Comparison of ENCODE assay signal across 1 cellular context in the genomic region with DNA sequence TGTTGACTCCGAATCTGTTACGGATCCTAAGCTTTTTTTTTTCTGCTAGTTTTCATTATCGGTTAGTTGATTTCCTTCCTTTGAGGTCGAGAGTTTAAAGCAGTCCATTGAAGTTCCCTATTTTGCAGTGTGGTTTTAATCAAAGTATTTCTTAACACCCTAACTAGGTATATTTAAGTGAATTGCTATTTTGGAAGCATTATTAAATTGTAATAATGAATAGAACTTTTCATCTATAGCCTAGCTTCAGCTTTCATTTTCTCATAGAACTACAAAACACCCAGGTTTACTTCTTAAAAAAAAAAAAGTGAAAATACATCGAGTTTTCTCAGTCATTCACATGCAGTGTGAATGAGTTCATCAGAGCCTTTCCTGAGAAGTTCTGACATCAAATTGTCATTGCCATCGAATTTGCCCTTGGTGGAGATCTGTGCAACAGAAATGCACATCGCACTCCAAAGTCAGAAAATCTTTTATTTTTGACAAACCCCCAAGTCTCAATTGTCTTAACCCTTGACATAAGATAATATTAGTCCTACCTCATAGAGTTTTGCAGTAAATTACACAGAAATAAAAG.
TF ChIP-seq lines count a peak whose summit lies in the region.

No MANE protein-coding gene starts in this region.

TF ChIP-seq in A549, 52 proteins besides CTCF, POLR2A, EP300 and RAD21 (continued from another document):
- TF ChIP-seq, protein P1, sequence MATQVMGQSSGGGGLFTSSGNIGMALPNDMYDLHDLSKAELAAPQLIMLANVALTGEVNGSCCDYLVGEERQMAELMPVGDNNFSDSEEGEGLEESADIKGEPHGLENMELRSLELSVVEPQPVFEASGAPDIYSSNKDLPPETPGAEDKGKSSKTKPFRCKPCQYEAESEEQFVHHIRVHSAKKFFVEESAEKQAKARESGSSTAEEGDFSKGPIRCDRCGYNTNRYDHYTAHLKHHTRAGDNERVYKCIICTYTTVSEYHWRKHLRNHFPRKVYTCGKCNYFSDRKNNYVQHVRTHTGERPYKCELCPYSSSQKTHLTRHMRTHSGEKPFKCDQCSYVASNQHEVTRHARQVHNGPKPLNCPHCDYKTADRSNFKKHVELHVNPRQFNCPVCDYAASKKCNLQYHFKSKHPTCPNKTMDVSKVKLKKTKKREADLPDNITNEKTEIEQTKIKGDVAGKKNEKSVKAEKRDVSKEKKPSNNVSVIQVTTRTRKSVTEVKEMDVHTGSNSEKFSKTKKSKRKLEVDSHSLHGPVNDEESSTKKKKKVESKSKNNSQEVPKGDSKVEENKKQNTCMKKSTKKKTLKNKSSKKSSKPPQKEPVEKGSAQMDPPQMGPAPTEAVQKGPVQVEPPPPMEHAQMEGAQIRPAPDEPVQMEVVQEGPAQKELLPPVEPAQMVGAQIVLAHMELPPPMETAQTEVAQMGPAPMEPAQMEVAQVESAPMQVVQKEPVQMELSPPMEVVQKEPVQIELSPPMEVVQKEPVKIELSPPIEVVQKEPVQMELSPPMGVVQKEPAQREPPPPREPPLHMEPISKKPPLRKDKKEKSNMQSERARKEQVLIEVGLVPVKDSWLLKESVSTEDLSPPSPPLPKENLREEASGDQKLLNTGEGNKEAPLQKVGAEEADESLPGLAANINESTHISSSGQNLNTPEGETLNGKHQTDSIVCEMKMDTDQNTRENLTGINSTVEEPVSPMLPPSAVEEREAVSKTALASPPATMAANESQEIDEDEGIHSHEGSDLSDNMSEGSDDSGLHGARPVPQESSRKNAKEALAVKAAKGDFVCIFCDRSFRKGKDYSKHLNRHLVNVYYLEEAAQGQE (IDR thresholded peaks at IDR 0.05) = no peak
- TF ChIP-seq FOSL2 (IDR thresholded peaks at IDR 0.05) = no peak
- no peak; the same call in 1 of the 2 replicates for TF ChIP-seq FOSL2 (CRISPR knock-in tag; IDR thresholded peaks at IDR 0.05)
- TF ChIP-seq POLR2AphosphoS2 (conservative IDR thresholded peaks at IDR 0.05; ENCODE audit: low read length) = no peak
- no peak for TF ChIP-seq RFX5 (IDR thresholded peaks at IDR 0.05)
- TF ChIP-seq RNF2 (IDR thresholded peaks at IDR 0.05; ENCODE audit: borderline replicate concordance, low read depth) = no peak
- no peak for TF ChIP-seq ZC3H11A (IDR thresholded peaks at IDR 0.05)
- TF ChIP-seq, protein P2, sequence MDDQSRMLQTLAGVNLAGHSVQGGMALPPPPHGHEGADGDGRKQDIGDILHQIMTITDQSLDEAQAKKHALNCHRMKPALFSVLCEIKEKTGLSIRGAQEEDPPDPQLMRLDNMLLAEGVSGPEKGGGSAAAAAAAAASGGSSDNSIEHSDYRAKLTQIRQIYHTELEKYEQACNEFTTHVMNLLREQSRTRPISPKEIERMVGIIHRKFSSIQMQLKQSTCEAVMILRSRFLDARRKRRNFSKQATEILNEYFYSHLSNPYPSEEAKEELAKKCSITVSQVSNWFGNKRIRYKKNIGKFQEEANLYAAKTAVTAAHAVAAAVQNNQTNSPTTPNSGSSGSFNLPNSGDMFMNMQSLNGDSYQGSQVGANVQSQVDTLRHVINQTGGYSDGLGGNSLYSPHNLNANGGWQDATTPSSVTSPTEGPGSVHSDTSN (IDR thresholded peaks at IDR 0.05) = no peak
- TF ChIP-seq SREBF2 (IDR thresholded peaks at IDR 0.05) = no peak
- no peak for TF ChIP-seq EHF (CRISPR knock-in tag; IDR thresholded peaks at IDR 0.05)
